In the genomic region with DNA sequence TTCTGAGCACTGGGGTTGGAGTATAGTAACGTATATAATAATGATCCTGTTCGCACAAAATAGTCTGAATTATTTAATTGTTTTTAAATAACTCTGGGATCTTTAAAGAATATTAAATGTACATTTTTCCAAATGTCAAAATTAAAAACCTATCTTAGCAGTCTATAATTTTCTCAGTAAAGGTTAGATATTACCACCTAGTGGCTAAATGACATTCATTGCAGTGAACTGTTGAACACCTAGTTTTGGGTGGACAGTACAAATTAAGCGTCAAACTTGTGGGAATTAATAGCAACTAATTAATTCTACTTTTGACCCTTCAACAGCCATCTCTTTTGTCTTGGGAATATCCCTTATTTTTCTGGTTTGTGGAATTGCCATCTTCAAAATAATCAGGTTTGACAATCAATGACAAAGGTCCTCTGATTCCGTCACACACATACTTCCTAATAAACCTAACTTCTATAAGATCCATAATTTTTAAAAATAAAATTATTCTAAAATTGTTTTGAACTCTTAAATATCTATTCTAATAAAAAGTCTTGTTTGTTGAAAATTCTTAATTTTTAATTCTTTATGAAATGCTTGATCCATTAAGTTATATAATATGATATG, we compare ENCODE assay signal across 8 cellular contexts.
DNase-seq lines count a peak whose midpoint lies in the region; TF ChIP-seq lines count a peak whose summit lies in the region.

No MANE protein-coding gene starts in this region.

- no peak overlapping the region for H3K4me3 Mint-ChIP-seq in activated CD4-positive, alpha-beta T cell treated with anti-CD3 and anti-CD28 coated beads, Interleukin-2, amount 10 ng/mL, durations not matched to agents 24 days and 14 days

- peak; percentile 56 for TF ChIP-seq CTCF in astrocyte of the spinal cord (IDR thresholded peaks at IDR 0.05; ENCODE audit: low read depth, low read length)

- in situ Hi-C loops in astrocyte of the spinal cord (cut with HindIII; ENCODE audit: low sequenced_read_pairs): no loop called here

- no peaks in the 10 kb centered on the region for H3K36me3 Mint-ChIP-seq in activated CD4-positive, alpha-beta T cell treated with anti-CD3 and anti-CD28 coated beads, Interleukin-2, amount 10 ng/mL, durations not matched to agents 24 days and 14 days (ENCODE audit: low read depth)

- intact Hi-C loops in posterior cingulate gyrus (cut with DNase I): no loop called here
- intact Hi-C loops in activated CD4-positive, alpha-beta T cell treated with anti-CD3 and anti-CD28 coated beads, Interleukin-2, amount 10 ng/mL, durations not matched to agents 24 days and 14 days (cut with micrococcal nuclease): no loop called here

- no peaks in the 10 kb centered on the region for H3K27me3 Mint-ChIP-seq in activated CD4-positive, alpha-beta T cell treated with anti-CD3 and anti-CD28 coated beads, Interleukin-2, amount 10 ng/mL, durations not matched to agents 24 days and 14 days

- H3K4me1 Mint-ChIP-seq in activated CD4-positive, alpha-beta T cell treated with anti-CD3 and anti-CD28 coated beads, Interleukin-2, amount 10 ng/mL, durations not matched to agents 24 days and 14 days: no peaks in the 10 kb centered on the region

- peak; percentile 15 for DNase-seq in COLO829 (ENCODE audit: low spot score)
- peak; percentile 37 for DNase-seq in LHCN-M2 (ENCODE audit: low read depth)
- DNase-seq in astrocyte of the spinal cord (ENCODE audit: low read depth, low spot score): peak; percentile 14
- DNase-seq in lung microvascular endothelial cell (ENCODE audit: low read depth in 2 of 2): peak; percentile 51 to 63
- DNase-seq in stimulated activated CD4-positive, alpha-beta T cell treated with anti-CD3 and anti-CD28 coated beads, Interleukin-4, amount 100 ng/mL, for 4 hours: no peak
- DNase-seq in posterior cingulate gyrus: no peak
- no peak for DNase-seq in activated CD4-positive, alpha-beta T cell treated with anti-CD3 and anti-CD28 coated beads, Interleukin-2, amount 10 ng/mL, durations not matched to agents 24 days and 14 days
- no peak for DNase-seq in Ammon's horn (ENCODE audit: low spot score)

- no peak overlapping the region for H3K4me3 ChIP-seq in astrocyte of the spinal cord (ENCODE audit: low read depth, low read length)

- no peaks in the 10 kb centered on the region for H3K9me3 Mint-ChIP-seq in activated CD4-positive, alpha-beta T cell treated with anti-CD3 and anti-CD28 coated beads, Interleukin-2, amount 10 ng/mL, durations not matched to agents 24 days and 14 days

- no peak overlapping the region for H3K27ac Mint-ChIP-seq in activated CD4-positive, alpha-beta T cell treated with anti-CD3 and anti-CD28 coated beads, Interleukin-2, amount 10 ng/mL, durations not matched to agents 24 days and 14 days

Comparison
In these comparisons a context has a peak if more than half of its experiments do, and no peak if none do; other contexts are left out.
1. DNase-seq: peak in COLO829 (single experiment), LHCN-M2 (single experiment), astrocyte of the spinal cord (single experiment) and lung microvascular endothelial cell (2 of 2); none in stimulated activated CD4-positive, alpha-beta T cell treated with anti-CD3 and anti-CD28 coated beads, Interleukin-4, amount 100 ng/mL, for 4 hours (0 of 2), posterior cingulate gyrus (0 of 10), activated CD4-positive, alpha-beta T cell treated with anti-CD3 and anti-CD28 coated beads, Interleukin-2, amount 10 ng/mL, durations not matched to agents 24 days and 14 days (single experiment) and Ammon's horn (single experiment).